In genomic region chr6:33772114-33772830, GRCh38 we compare ENCODE assay signal across 8 cellular contexts. TPM values are rescaled to one million over a fixed set of nuclear protein-coding genes. Genes with fewer than 3 reads are reported as not detected.
A peak's percentile ranks its signal among the peaks of the same experiment; 100 is the strongest.
DNase-seq lines count a peak whose midpoint lies in the region; ATAC-seq, FAIRE-seq and TF ChIP-seq lines count a peak whose summit lies in the region.

No MANE protein-coding gene starts in this region.

- no peak overlapping the region for H3K27ac Mint-ChIP-seq in activated CD4-positive, alpha-beta T cell treated with anti-CD3 and anti-CD28 coated beads for 36 hours
- H3K27ac Mint-ChIP-seq in central memory CD8-positive, alpha-beta T cell (ENCODE audit: low read depth) = peak overlapping the region; percentile 25
- peak overlapping the region; percentile 21 for H3K27ac Mint-ChIP-seq in memory B cell
- no peak overlapping the region for H3K27ac Mint-ChIP-seq in activated CD4-positive, alpha-beta T cell treated with anti-CD3 and anti-CD28 coated beads, Interleukin-2, amount 10 ng/mL, durations not matched to agents 24 days and 14 days

- TF ChIP-seq CTCF in thyroid gland (IDR thresholded peaks at IDR 0.05) = no peak

- peak overlapping the region; percentile 36 to 93 (median 81) for H3K27ac ChIP-seq in thyroid gland

- WGBS in thyroid gland, 2 donors = 81 to 85% methylated on average over 24 of the region's 24 CpGs

- H3K27me3 ChIP-seq in thyroid gland = no peaks in the 10 kb centered on the region

- H3K4me1 Mint-ChIP-seq in activated CD4-positive, alpha-beta T cell treated with anti-CD3 and anti-CD28 coated beads for 36 hours = peaks cover 2% of the 10 kb centered on the region
- peaks cover 17% of the 10 kb centered on the region for H3K4me1 Mint-ChIP-seq in central memory CD8-positive, alpha-beta T cell
- peaks cover 8% of the 10 kb centered on the region for H3K4me1 Mint-ChIP-seq in memory B cell
- peaks cover 17% of the 10 kb centered on the region for H3K4me1 Mint-ChIP-seq in activated CD4-positive, alpha-beta T cell treated with anti-CD3 and anti-CD28 coated beads, Interleukin-2, amount 10 ng/mL, durations not matched to agents 24 days and 14 days

- no peaks in the 10 kb centered on the region for H3K9me3 Mint-ChIP-seq in activated CD4-positive, alpha-beta T cell treated with anti-CD3 and anti-CD28 coated beads for 36 hours (ENCODE audit: low read depth)
- H3K9me3 Mint-ChIP-seq in central memory CD8-positive, alpha-beta T cell = no peaks in the 10 kb centered on the region
- H3K9me3 Mint-ChIP-seq in memory B cell = no peaks in the 10 kb centered on the region
- H3K9me3 Mint-ChIP-seq in activated CD4-positive, alpha-beta T cell treated with anti-CD3 and anti-CD28 coated beads, Interleukin-2, amount 10 ng/mL, durations not matched to agents 24 days and 14 days = no peaks in the 10 kb centered on the region

- peak; percentile 8 for ATAC-seq in activated CD4-positive, alpha-beta T cell treated with anti-CD3 and anti-CD28 coated beads for 36 hours
- no peak for ATAC-seq in central memory CD8-positive, alpha-beta T cell (replicated peaks; ENCODE audit: extremely low read depth, poor library complexity, severe bottlenecking)
- no peak for ATAC-seq in memory B cell (ENCODE audit: low read depth)

- H3K4me3 ChIP-seq in thyroid gland (replicated peaks in 1 of 3) = no peak overlapping the region

- DNase-seq in activated CD4-positive, alpha-beta T cell treated with anti-CD3 and anti-CD28 coated beads for 36 hours = no peak
- no peak for DNase-seq in activated CD4-positive, alpha-beta T cell treated with anti-CD3 and anti-CD28 coated beads, Interleukin-2, amount 50 U/mL, for 48 hours
- DNase-seq in central memory CD8-positive, alpha-beta T cell (ENCODE audit: low spot score in 2 of 2) = no peak
- DNase-seq in memory B cell (ENCODE audit: low spot score in 2 of 2) = no peak
- DNase-seq in thyroid gland = no peak
- no peak for DNase-seq in RKO (ENCODE audit: low spot score)
- DNase-seq in activated CD4-positive, alpha-beta T cell treated with anti-CD3 and anti-CD28 coated beads, Interleukin-2, amount 10 ng/mL, durations not matched to agents 24 days and 14 days = no peak
- DNase-seq in frontal cortex (ENCODE audit: low spot score in 2 of 2) = no peak

- peaks cover 28% of the 10 kb centered on the region for H3K36me3 Mint-ChIP-seq in activated CD4-positive, alpha-beta T cell treated with anti-CD3 and anti-CD28 coated beads for 36 hours (ENCODE audit: low read depth)
- H3K36me3 Mint-ChIP-seq in central memory CD8-positive, alpha-beta T cell (ENCODE audit: insufficient read depth) = peaks cover 38% of the 10 kb centered on the region
- peaks cover 15% of the 10 kb centered on the region for H3K36me3 Mint-ChIP-seq in memory B cell
- H3K36me3 Mint-ChIP-seq in activated CD4-positive, alpha-beta T cell treated with anti-CD3 and anti-CD28 coated beads, Interleukin-2, amount 10 ng/mL, durations not matched to agents 24 days and 14 days (ENCODE audit: low read depth) = peaks cover 31% of the 10 kb centered on the region

- intact Hi-C loops in activated CD4-positive, alpha-beta T cell treated with anti-CD3 and anti-CD28 coated beads for 36 hours (cut with DNase I, micrococcal nuclease) = no loop called here
- intact Hi-C loops in thyroid gland (cut with DNase I) = loop anchor here (5.0 to 10.0 kb wide), 2 partner anchors 53 to 255 kb away; no protein-coding TSS in a partner anchor
- intact Hi-C loops in activated CD4-positive, alpha-beta T cell treated with anti-CD3 and anti-CD28 coated beads, Interleukin-2, amount 10 ng/mL, durations not matched to agents 24 days and 14 days (cut with micrococcal nuclease) = no loop called here

- no peak overlapping the region for H3K4me3 Mint-ChIP-seq in activated CD4-positive, alpha-beta T cell treated with anti-CD3 and anti-CD28 coated beads for 36 hours
- H3K4me3 Mint-ChIP-seq in central memory CD8-positive, alpha-beta T cell = no peak overlapping the region
- H3K4me3 Mint-ChIP-seq in memory B cell = no peak overlapping the region
- no peak overlapping the region for H3K4me3 Mint-ChIP-seq in activated CD4-positive, alpha-beta T cell treated with anti-CD3 and anti-CD28 coated beads, Interleukin-2, amount 10 ng/mL, durations not matched to agents 24 days and 14 days

- no peaks in the 10 kb centered on the region for H3K27me3 Mint-ChIP-seq in activated CD4-positive, alpha-beta T cell treated with anti-CD3 and anti-CD28 coated beads for 36 hours
- H3K27me3 Mint-ChIP-seq in central memory CD8-positive, alpha-beta T cell = peaks cover 3% of the 10 kb centered on the region
- peaks cover 5% of the 10 kb centered on the region for H3K27me3 Mint-ChIP-seq in memory B cell
- peaks cover 3% of the 10 kb centered on the region for H3K27me3 Mint-ChIP-seq in activated CD4-positive, alpha-beta T cell treated with anti-CD3 and anti-CD28 coated beads, Interleukin-2, amount 10 ng/mL, durations not matched to agents 24 days and 14 days

- no peak for FAIRE-seq in frontal cortex (lab: Jason Lieb, UNC)

- peaks cover 26 to 42% of the 10 kb centered on the region in 2 donors for H3K4me1 ChIP-seq in thyroid gland

- TF ChIP-seq POLR2A in thyroid gland (IDR thresholded peaks at IDR 0.05) = no peak

- CTCF ChIA-PET in activated CD4-positive, alpha-beta T cell treated with anti-CD3 and anti-CD28 coated beads for 36 hours (lab: Charles Lee) = interaction anchor here (0.6 to 4.6 kb wide), 17 partner anchors 8 to 383 kb away, joined by 3 to 72 read pairs (median 5); partner anchors contain the start of genes LEMD2 and ZBTB9

- H3K9me3 ChIP-seq in thyroid gland = no peaks in the 10 kb centered on the region

- peaks cover 38 to 47% of the 10 kb centered on the region in 2 donors for H3K36me3 ChIP-seq in thyroid gland

- POLR2A ChIA-PET in activated CD4-positive, alpha-beta T cell treated with anti-CD3 and anti-CD28 coated beads for 36 hours (lab: Charles Lee) = no interaction called here

RNA-seq across cellular contexts. Expression of gene LEMD2, which starts 16.7 kb away (rescaled TPM):
- 10 to 100 TPM; 55.2 to 61.5 TPM for total RNA-seq in activated CD4-positive, alpha-beta T cell treated with anti-CD3 and anti-CD28 coated beads for 36 hours
- total RNA-seq in thyroid gland (10 to 100 TPM; 50.0 to 76.6 (median 64.6) TPM), frontal cortex (29.3 TPM)
- total RNA-seq in activated CD4-positive, alpha-beta T cell treated with anti-CD3 and anti-CD28 coated beads, Interleukin-2, amount 10 ng/mL, durations not matched to agents 24 days and 14 days = 64.3 and 66.4 TPM in 2 replicates

RNA-seq across cellular contexts. Expression of gene IP6K3, which starts 25.6 kb away (rescaled TPM):
- not detected for total RNA-seq in activated CD4-positive, alpha-beta T cell treated with anti-CD3 and anti-CD28 coated beads for 36 hours
- 10 to 100 TPM in 3 of 4 donors, 1 to 10 TPM in 1; 7.9 to 20.5 (median 17.1) TPM for total RNA-seq in thyroid gland
- total RNA-seq in activated CD4-positive, alpha-beta T cell treated with anti-CD3 and anti-CD28 coated beads, Interleukin-2, amount 10 ng/mL, durations not matched to agents 24 days and 14 days = not detected in 2 replicates
- not detected for total RNA-seq in frontal cortex

RNA-seq across cellular contexts. Expression of gene MLN, which starts 31.5 kb away (rescaled TPM):
- not detected for total RNA-seq in activated CD4-positive, alpha-beta T cell treated with anti-CD3 and anti-CD28 coated beads for 36 hours
- total RNA-seq in thyroid gland (not detected), frontal cortex (not detected)
- total RNA-seq in activated CD4-positive, alpha-beta T cell treated with anti-CD3 and anti-CD28 coated beads, Interleukin-2, amount 10 ng/mL, durations not matched to agents 24 days and 14 days = not detected in 2 replicates

Comparison
In these comparisons a context has a peak if more than half of its experiments do, and no peak if none do; other contexts are left out.
1. H3K27ac Mint-ChIP-seq: peak in central memory CD8-positive, alpha-beta T cell (single experiment) and memory B cell (single experiment); none in activated CD4-positive, alpha-beta T cell treated with anti-CD3 and anti-CD28 coated beads for 36 hours (single experiment) and activated CD4-positive, alpha-beta T cell treated with anti-CD3 and anti-CD28 coated beads, Interleukin-2, amount 10 ng/mL, durations not matched to agents 24 days and 14 days (single experiment).